ENCODE assay signal across 18 cellular contexts in the genomic region with DNA sequence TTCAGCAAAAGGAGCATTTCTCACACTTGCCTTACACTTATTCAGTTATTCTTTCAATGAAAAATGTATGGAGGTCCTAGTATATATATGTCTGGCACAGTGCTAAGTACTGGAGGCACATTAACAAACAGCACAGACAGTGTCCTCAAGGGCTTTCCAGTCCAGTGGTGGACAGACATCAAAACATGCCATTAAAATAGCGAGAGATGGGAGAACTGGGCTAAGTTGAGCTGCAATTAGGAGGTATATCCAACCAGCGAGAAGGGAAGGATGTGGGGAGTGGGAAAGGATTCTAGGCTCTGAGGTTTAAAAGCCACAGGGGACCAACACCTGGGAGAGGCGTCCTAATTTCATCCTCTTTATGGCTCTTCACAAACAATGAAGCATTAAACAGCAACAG.
DNase-seq lines count a peak whose midpoint lies in the region; ATAC-seq and TF ChIP-seq lines count a peak whose summit lies in the region.
"Had no signal": no experiment of that assay in that cellular context is flagged by ENCODE, and none has a peak within 500 bp of the region (broad histone marks: within the 10 kb centered on the region; RNA-seq: fewer than 3 reads in every experiment).

No MANE protein-coding gene starts in this region.

- no peaks in the 10 kb centered on the region for H3K9me3 Mint-ChIP-seq in activated naive CD4-positive, alpha-beta T cell treated with anti-CD3 and anti-CD28 coated beads, Interleukin-2, amount 50 U/mL, for 72 hours
- H3K9me3 Mint-ChIP-seq in nephron progenitor cell: no peaks in the 10 kb centered on the region
- H3K9me3 Mint-ChIP-seq: activated T-cell treated with anti-CD3 and anti-CD28 coated beads, Interleukin-2, amount 50 U/mL, for 72 hours; GM23338 had no signal

- ATAC-seq in GM18502 (IDR thresholded peaks at IDR 0.05; ENCODE audit: poor library complexity, unreplicated experiment): no peak
- ATAC-seq in activated naive CD4-positive, alpha-beta T cell treated with anti-CD3 and anti-CD28 coated beads, Interleukin-2, amount 50 U/mL, for 72 hours: no peak
- ATAC-seq: activated CD4-positive, CD25-positive, alpha-beta regulatory T cell treated with anti-CD3 and anti-CD28 coated beads, Interleukin-2, amount 50 U/mL, for 24 hours; activated T-cell treated with anti-CD3 and anti-CD28 coated beads, Interleukin-2, amount 50 U/mL, for 72 hours; esophagus mucosa; GM23338; left colon had no signal

- H3K4me3 Mint-ChIP-seq in nephron progenitor cell: no peak overlapping the region
- H3K4me3 Mint-ChIP-seq: activated T-cell treated with anti-CD3 and anti-CD28 coated beads, Interleukin-2, amount 50 U/mL, for 72 hours; GM23338 had no signal

- peaks cover 51% of the 10 kb centered on the region for H3K4me1 ChIP-seq in suprapubic skin

- H3K27ac Mint-ChIP-seq in activated naive CD4-positive, alpha-beta T cell treated with anti-CD3 and anti-CD28 coated beads, Interleukin-2, amount 50 U/mL, for 72 hours: no peak overlapping the region
- H3K27ac Mint-ChIP-seq in nephron progenitor cell: no peak overlapping the region
- H3K27ac Mint-ChIP-seq: activated T-cell treated with anti-CD3 and anti-CD28 coated beads, Interleukin-2, amount 50 U/mL, for 72 hours; GM23338 had no signal

- H3K36me3 ChIP-seq in suprapubic skin: peaks cover 17% of the 10 kb centered on the region
- H3K36me3 ChIP-seq: neutrophil had no signal

- peaks cover 6% of the 10 kb centered on the region for H3K27me3 Mint-ChIP-seq in nephron progenitor cell (ENCODE audit: low read depth, poor library complexity)

- no peak for TF ChIP-seq EP300 in suprapubic skin (IDR thresholded peaks at IDR 0.05)

- peak overlapping the region; percentile 40 for H3K27ac ChIP-seq in suprapubic skin
- H3K27ac ChIP-seq: neutrophil had no signal

- peaks cover 29% of the 10 kb centered on the region for H3K4me1 Mint-ChIP-seq in nephron progenitor cell

- 80% methylated on average over 3 of the region's 3 CpGs for WGBS in suprapubic skin

- no peaks in the 10 kb centered on the region for H3K27me3 ChIP-seq in suprapubic skin
- H3K27me3 ChIP-seq: neutrophil had no signal

- DNase-seq in NCI-H82 (lab: John Stamatoyannopoulos, UW): peak; percentile 16
- DNase-seq in NCI-H82 treated with DMSO at 0.1 percent for 48 hours (lab: John Stamatoyannopoulos, UW; ENCODE audit: unreplicated experiment): no peak
- DNase-seq in NCI-H2081 (lab: John Stamatoyannopoulos, UW): peak; percentile 76 to 92
- peak; percentile 40 to 45 for DNase-seq in SHP77 (lab: John Stamatoyannopoulos, UW)
- no peak for DNase-seq in suprapubic skin (ENCODE audit: low spot score in 2 of 2)
- DNase-seq in activated naive CD4-positive, alpha-beta T cell treated with anti-CD3 and anti-CD28 coated beads, Interleukin-2, amount 50 U/mL, for 72 hours (ENCODE audit: low spot score in 2 of 2): no peak
- DNase-seq in nephron progenitor cell: no peak
- DNase-seq: activated T-cell treated with anti-CD3 and anti-CD28 coated beads, Interleukin-2, amount 50 U/mL, for 72 hours; DND-41; left colon; NCI-H510A; stimulated activated naive CD4-positive, alpha-beta T cell treated with Interleukin-2 at 50 U/mL for 16 hours; trophoblast cell had no signal

- TF ChIP-seq POLR2A in suprapubic skin (IDR thresholded peaks at IDR 0.05): no peak

- no peaks in the 10 kb centered on the region for H3K36me3 Mint-ChIP-seq in activated naive CD4-positive, alpha-beta T cell treated with anti-CD3 and anti-CD28 coated beads, Interleukin-2, amount 50 U/mL, for 72 hours
- H3K36me3 Mint-ChIP-seq in nephron progenitor cell (ENCODE audit: low read depth): no peaks in the 10 kb centered on the region

- H3K9me3 ChIP-seq in suprapubic skin: no peaks in the 10 kb centered on the region
- H3K9me3 ChIP-seq: neutrophil had no signal

- H3K4me3 ChIP-seq in suprapubic skin: no peak overlapping the region
- H3K4me3 ChIP-seq: GM23338 had no signal

- no peak for TF ChIP-seq CTCF in suprapubic skin (IDR thresholded peaks at IDR 0.05)
- TF ChIP-seq CTCF in nephron progenitor cell (IDR thresholded peaks at IDR 0.05): no peak

Comparison
In these comparisons a context has a peak if more than half of its experiments do, and no peak if none do; other contexts are left out.
1. DNase-seq: peak in NCI-H82 (single experiment), NCI-H2081 (2 of 2) and SHP77 (2 of 2); none in NCI-H82 treated with DMSO at 0.1 percent for 48 hours (single experiment), suprapubic skin (0 of 2), activated naive CD4-positive, alpha-beta T cell treated with anti-CD3 and anti-CD28 coated beads, Interleukin-2, amount 50 U/mL, for 72 hours (0 of 2) and nephron progenitor cell (single experiment).